Comparison of ENCODE assay signal across 1 cellular context in genomic region chr4:81421346-81422218, GRCh38.
TF ChIP-seq lines count a peak whose summit lies in the region.

No MANE protein-coding gene starts in this region.

TF ChIP-seq in GM12878, 131 proteins besides CTCF, POLR2A, EP300 and RAD21 (continued from another document and continues in another):
- TF ChIP-seq SPI1 (IDR thresholded peaks at IDR 0.05; ENCODE audit: borderline replicate concordance, insufficient read depth, low read depth, low read length) (peak; percentile 87), CBFB (IDR thresholded peaks at IDR 0.05; ENCODE audit: low read depth) (no peak), RCOR1 (conservative IDR thresholded peaks at IDR 0.05; ENCODE audit: low read depth, low read length) (no peak), PBX3 (IDR thresholded peaks at IDR 0.05; ENCODE audit: insufficient replicate concordance, low read depth, low read length) (no peak), CREB1 (IDR thresholded peaks at IDR 0.05; ENCODE audit: low read depth) (no peak), ELK1 (IDR thresholded peaks at IDR 0.05; ENCODE audit: low read depth, low read length) (no peak), TCF12 (IDR thresholded peaks at IDR 0.05; ENCODE audit: low read depth, low read length) (no peak), BHLHE40 (IDR thresholded peaks at IDR 0.05; ENCODE audit: borderline replicate concordance in 1 of 2, low read depth in 2 of 2, low read length in 1 of 2) (peak in 1 of 2 experiments; percentile 25; a peak in 1 of 4 replicates), TBL1XR1 (IDR thresholded peaks at IDR 0.05; ENCODE audit: low read depth, low read length) (no peak), KAT2A (conservative IDR thresholded peaks at IDR 0.05; ENCODE audit: control insufficient read depth, low read depth, low read length) (no peak), BCL3 (IDR thresholded peaks at IDR 0.05; ENCODE audit: borderline replicate concordance, insufficient read depth, low read depth, low read length, poor library complexity, severe bottlenecking) (no peak), ATF7 (IDR thresholded peaks at IDR 0.05; ENCODE audit: low read depth) (0 out of 2 replicates have a peak, but pooled peaks have one; percentile 23), POU2F2 (IDR thresholded peaks at IDR 0.05; ENCODE audit: borderline replicate concordance, low read depth, low read length) (no peak), SIN3A (IDR thresholded peaks at IDR 0.05; ENCODE audit: low read depth, low read length) (no peak), ATF2 (IDR thresholded peaks at IDR 0.05; ENCODE audit: low read length) (no peak), ZNF622 (IDR thresholded peaks at IDR 0.05) (no peak), EED (IDR thresholded peaks at IDR 0.05; ENCODE audit: low read depth) (no peak), SRF (IDR thresholded peaks at IDR 0.05; ENCODE audit: low read depth in 2 of 2, low read length in 2 of 2) (no peak), USF2 (IDR thresholded peaks at IDR 0.05; ENCODE audit: borderline replicate concordance, low read depth, low read length) (no peak), MEF2A (IDR thresholded peaks at IDR 0.05; ENCODE audit: insufficient read depth, low read depth, low read length) (no peak), BACH1 (IDR thresholded peaks at IDR 0.05; ENCODE audit: borderline replicate concordance) (peak; percentile 37; the same call in 1 of the 2 replicates), RUNX3 (IDR thresholded peaks at IDR 0.05; ENCODE audit: low read length) (no peak), HDGF (IDR thresholded peaks at IDR 0.05) (no peak), RELB (IDR thresholded peaks at IDR 0.05; ENCODE audit: low read depth) (no peak), YY1 (IDR thresholded peaks at IDR 0.05; ENCODE audit: low read depth, low read length) (no peak), JUND (IDR thresholded peaks at IDR 0.05; ENCODE audit: low read depth, low read length) (no peak), CUX1 (IDR thresholded peaks at IDR 0.05; ENCODE audit: insufficient replicate concordance, low read depth, low read length) (no peak), POLR2AphosphoS5 (IDR thresholded peaks at IDR 0.05; ENCODE audit: low read length) (no peak), POLR2AphosphoS2 (IDR thresholded peaks at IDR 0.05; ENCODE audit: low read depth, low read length) (no peak), ZNF24 (IDR thresholded peaks at IDR 0.05) (no peak), CBX5 (IDR thresholded peaks at IDR 0.05; ENCODE audit: low read depth) (no peak), TCF7 (IDR thresholded peaks at IDR 0.05; ENCODE audit: borderline replicate concordance) (no peak), TCF3 (IDR thresholded peaks at IDR 0.05; ENCODE audit: borderline replicate concordance, insufficient read depth, low read depth, low read length) (no peak), IKZF1 (conservative IDR thresholded peaks at IDR 0.05) (no peak), PKNOX1 (IDR thresholded peaks at IDR 0.05) (no peak), CREM (IDR thresholded peaks at IDR 0.05; ENCODE audit: low read depth) (no peak), WRNIP1 (IDR thresholded peaks at IDR 0.05; ENCODE audit: borderline replicate concordance, low read depth, low read length) (no peak), YBX1 (IDR thresholded peaks at IDR 0.05) (no peak), USF1 (IDR thresholded peaks at IDR 0.05; ENCODE audit: borderline replicate concordance, extremely low read length, insufficient read depth, low read depth, low read length) (no peak), BMI1 (IDR thresholded peaks at IDR 0.05; ENCODE audit: borderline replicate concordance) (no peak), HDAC2 (IDR thresholded peaks at IDR 0.05) (no peak), SKIL (IDR thresholded peaks at IDR 0.05; ENCODE audit: low read depth, poor library complexity, severe bottlenecking) (peak; percentile 25), NFXL1 (IDR thresholded peaks at IDR 0.05; ENCODE audit: borderline replicate concordance) (no peak), SIX5 (IDR thresholded peaks at IDR 0.05; ENCODE audit: low read depth, low read length, severe bottlenecking) (no peak), ASH2L (IDR thresholded peaks at IDR 0.05; ENCODE audit: borderline replicate concordance, low read depth) (no peak), SMAD1 (IDR thresholded peaks at IDR 0.05; ENCODE audit: low read depth, partially characterized antibody) (no peak), SREBF2 (IDR thresholded peaks at IDR 0.05; ENCODE audit: low read length) (no peak), MEF2B (IDR thresholded peaks at IDR 0.05; ENCODE audit: partially characterized antibody, poor library complexity, severe bottlenecking) (no peak), HDAC6 (IDR thresholded peaks at IDR 0.05; ENCODE audit: unreplicated experiment) (no peak), IKZF2 (IDR thresholded peaks at IDR 0.05) (no peak), EZH2 (IDR thresholded peaks at IDR 0.05; ENCODE audit: borderline replicate concordance, control insufficient read depth, low read depth, low read length) (no peak), FOXK2 (IDR thresholded peaks at IDR 0.05) (peak; percentile 38; the same call in 1 of the 2 replicates), DPF2 (IDR thresholded peaks at IDR 0.05) (no peak), RELA (IDR thresholded peaks at IDR 0.05; ENCODE audit: borderline replicate concordance, partially characterized antibody) (no peak), MTA3 (IDR thresholded peaks at IDR 0.05; ENCODE audit: borderline replicate concordance, low read length) (no peak)
